Comparison of ENCODE assay signal across 8 cellular contexts in genomic region chr3:17195856-17196604, GRCh38.
A peak's percentile ranks its signal among the peaks of the same experiment; 100 is the strongest.
DNase-seq lines count a peak whose midpoint lies in the region; ATAC-seq and TF ChIP-seq lines count a peak whose summit lies in the region.

No MANE protein-coding gene starts in this region.

- H3K4me2 ChIP-seq in GM23248 (ENCODE audit: unreplicated experiment): no peak overlapping the region

- in situ Hi-C loops in GM23248 (cut with MboI): no loop called here

- no peaks in the 10 kb centered on the region for H3K27me3 ChIP-seq in GM23248 (replicated peaks; ENCODE audit: insufficient read depth)

- H3K4me3 ChIP-seq in GM23248: no peak overlapping the region

- WGBS in GM23248 (ENCODE audit: low coverage in 1 of 2, low lambda C conversion rate in 2 of 2, missing lambda C conversion rate in 2 of 2), 2 experiments: 33 to 34% methylated on average over 5 of the region's 5 CpGs

- no peaks in the 10 kb centered on the region for H3K9me3 ChIP-seq in GM23248 (ENCODE audit: low read depth)

- H3K27ac ChIP-seq in GM23248: peak overlapping the region; percentile 7; the same call in 1 of the 2 replicates

- H3K79me2 ChIP-seq in GM23248 (ENCODE audit: insufficient read depth): no peaks in the 10 kb centered on the region

- H3K4me1 ChIP-seq in GM23248 (ENCODE audit: insufficient read depth): peaks cover 13% of the 10 kb centered on the region

- no peaks in the 10 kb centered on the region for H3K36me3 ChIP-seq in GM23248 (ENCODE audit: low read depth)

- DNase-seq in GM23248: peak; percentile 51
- peak; percentile 87 for DNase-seq in fibroblast of gingiva (ENCODE audit: low read depth)
- DNase-seq in NCI-H510A (lab: John Stamatoyannopoulos, UW): no peak
- no peak for DNase-seq in NCI-H510A treated with DMSO at 0.1 percent for 48 hours (lab: John Stamatoyannopoulos, UW)
- no peak for DNase-seq in stimulated activated CD4-positive, alpha-beta T cell treated with anti-CD3 and anti-CD28 coated beads, Interleukin-4, amount 100 ng/mL, for 1 hour
- DNase-seq in SHP77 treated with DMSO at 0.1 percent for 48 hours (lab: John Stamatoyannopoulos, UW): no peak

- ATAC-seq in GM18502 (IDR thresholded peaks at IDR 0.05; ENCODE audit: poor library complexity, unreplicated experiment): peak; percentile 88

- no peak overlapping the region for H3K9ac ChIP-seq in GM23248

- H3K9me2 ChIP-seq in GM23248 (ENCODE audit: insufficient read depth): no peaks in the 10 kb centered on the region

- no peaks in the 10 kb centered on the region for H4K20me1 ChIP-seq in GM23248 (ENCODE audit: insufficient read depth)

- no peak overlapping the region for H2AFZ ChIP-seq in GM23248

- H3F3A ChIP-seq in GM23248 (ENCODE audit: insufficient read depth): no peaks in the 10 kb centered on the region

- peak; percentile 38 for TF ChIP-seq CTCF in LNCAP (IDR thresholded peaks at IDR 0.05)

Comparison
In these comparisons a context has a peak if more than half of its experiments do, and no peak if none do; other contexts are left out.
1. DNase-seq: peak in GM23248 (single experiment) and fibroblast of gingiva (single experiment); none in NCI-H510A (single experiment), NCI-H510A treated with DMSO at 0.1 percent for 48 hours (single experiment), stimulated activated CD4-positive, alpha-beta T cell treated with anti-CD3 and anti-CD28 coated beads, Interleukin-4, amount 100 ng/mL, for 1 hour (single experiment) and SHP77 treated with DMSO at 0.1 percent for 48 hours (single experiment).